28 cellular contexts compared by ENCODE assay signal in the genomic region with DNA sequence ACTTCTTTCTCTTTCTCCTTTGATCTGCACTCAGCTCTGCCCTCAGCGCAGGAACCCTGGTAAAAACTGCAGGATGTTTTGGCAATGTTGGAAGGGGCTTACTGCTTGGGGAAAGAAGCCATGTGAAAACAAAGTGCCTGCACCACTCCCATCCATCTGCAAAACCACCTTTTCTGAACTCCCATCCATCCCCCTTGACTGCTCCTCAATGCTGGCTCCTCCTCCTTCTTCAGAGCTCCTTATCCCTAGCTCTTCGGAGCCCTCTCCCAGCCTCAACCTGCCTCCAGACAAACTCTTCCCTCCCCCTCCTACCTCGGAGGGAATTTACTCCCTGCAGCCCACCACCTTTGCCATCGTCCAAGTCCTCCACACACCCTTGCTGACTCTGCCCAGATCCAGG. TPM values are rescaled to one million over a fixed set of nuclear protein-coding genes. Genes with fewer than 3 reads are reported as not detected.
DNase-seq lines count a peak whose midpoint lies in the region; ATAC-seq, FAIRE-seq and TF ChIP-seq lines count a peak whose summit lies in the region.
"Had no signal": no experiment of that assay in that cellular context is flagged by ENCODE, and none has a peak within 500 bp of the region (broad histone marks: within the 10 kb centered on the region; RNA-seq: fewer than 3 reads in every experiment).

No MANE protein-coding gene starts in this region.

- CTCF ChIA-PET in H1 (lab: Charles Lee; ENCODE audit: partially characterized antibody), result interaction anchor here (0.6 to 1.9 kb wide), 6 partner anchors 17 to 216 kb away, joined by 3 to 10 read pairs (median 4); no protein-coding TSS in a partner anchor

- TF ChIP-seq POLR2A in H1 (IDR thresholded peaks at IDR 0.05; ENCODE audit: control extremely low read depth in 1 of 2, low read depth in 2 of 2, low read length in 2 of 2) (no peak), gastrocnemius medialis (IDR thresholded peaks at IDR 0.05) (no peak)

- H2BK15ac ChIP-seq in H1 (ENCODE audit: low read length), result no peak overlapping the region

- TF ChIP-seq CTCF in H1 (IDR thresholded peaks at IDR 0.05; ENCODE audit: control extremely low read depth in 1 of 3, insufficient read depth in 1 of 3, low read depth in 1 of 3, low read length in 3 of 3) (no peak), nephron progenitor cell (IDR thresholded peaks at IDR 0.05) (no peak), gastrocnemius medialis (IDR thresholded peaks at IDR 0.05 in 4 of 5, conservative IDR thresholded peaks at IDR 0.05 in 1 of 5) (no peak)

- H2BK20ac ChIP-seq in H1 (ENCODE audit: low read length), result no peak overlapping the region

- H4K91ac ChIP-seq in H1 (replicated peaks; ENCODE audit: insufficient read length, low read length), result no peak overlapping the region

- POLR2A ChIA-PET in H1 (lab: Charles Lee; ENCODE audit: partially characterized antibody), result interaction anchor here (0.7 to 2.8 kb wide), 6 partner anchors 11 to 60 kb away, joined by 3 to 10 read pairs (median 4); no protein-coding TSS in a partner anchor

- WGBS in H1 (ENCODE audit: extremely low coverage in 1 of 2, insufficient coverage in 1 of 2, insufficient read length in 1 of 2, insufficient replicate concordance in 2 of 2, low coverage in 1 of 2, low lambda C conversion rate in 2 of 2, missing lambda C conversion rate in 1 of 2), 2 experiments, result 44% methylated on average over 4 of the region's 4 CpGs; no CpG with 5 or more reads in 1 of the 2 experiments

- ATAC-seq in gastrocnemius medialis, result no peak
- ATAC-seq: left colon; Panc1; psoas muscle; stimulated activated naive B cell treated with anti-CD40 and anti-IgM and Interleukin-4, amounts not matched to agents 10 μg/mL and 1 μg/mL and 100 μg/mL, for 72 hours had no signal

- no peak overlapping the region for H2BK12ac ChIP-seq in H1 (ENCODE audit: low read depth, low read length)

- peak overlapping the region; percentile 66 for H3K27ac Mint-ChIP-seq in nephron progenitor cell
- H3K27ac Mint-ChIP-seq: activated T-cell treated with anti-CD3 and anti-CD28 coated beads, Interleukin-2, amount 50 U/mL, for 24 hours; stimulated activated naive B cell treated with anti-CD40 and anti-IgM and Interleukin-4, amounts not matched to agents 10 μg/mL and 1 μg/mL and 100 μg/mL, for 72 hours had no signal

- H3K9ac ChIP-seq in HUES48 (ENCODE audit: low read depth, low read length) (no peak overlapping the region), H1 (replicated peaks in 1 of 4; ENCODE audit: extremely low read depth in 1 of 4, low read depth in 3 of 4, low read length in 3 of 4) (peak overlapping the region in 1 of 4 experiments; percentile 60; a peak in 2 of 7 replicates)
- H3K9ac ChIP-seq: GM23248 had no signal

- no peak for TF ChIP-seq EP300 in H1 (IDR thresholded peaks at IDR 0.05; ENCODE audit: borderline replicate concordance in 1 of 2, low read depth in 2 of 2, low read length in 2 of 2)

- no peak overlapping the region for H3K56ac ChIP-seq in H1 (replicated peaks; ENCODE audit: insufficient read length, low read depth, low read length)

- H4K5ac ChIP-seq in H1 (ENCODE audit: insufficient read length, low read depth, low read length), result no peak overlapping the region

- no peaks in the 10 kb centered on the region for H3K9me3 Mint-ChIP-seq in nephron progenitor cell
- H3K9me3 Mint-ChIP-seq: activated T-cell treated with anti-CD3 and anti-CD28 coated beads, Interleukin-2, amount 50 U/mL, for 24 hours; stimulated activated naive B cell treated with anti-CD40 and anti-IgM and Interleukin-4, amounts not matched to agents 10 μg/mL and 1 μg/mL and 100 μg/mL, for 72 hours had no signal

- DNase-seq in ELF-1 (ENCODE audit: low read depth, low spot score) (peak; percentile 73), H1 (ENCODE audit: low read depth in 1 of 2, low spot score in 2 of 2) (peak in 1 of 2 experiments; percentile 49), nephron progenitor cell (no peak), DMS114 treated with DMSO at 0.1 percent for 48 hours (lab: John Stamatoyannopoulos, UW; ENCODE audit: unreplicated experiment) (no peak), gastrocnemius medialis (no peak), SHP77 (lab: John Stamatoyannopoulos, UW) (no peak)
- DNase-seq: activated CD4-positive, alpha-beta T cell treated with anti-CD3 and anti-CD28 coated beads for 48 hours; activated naive CD4-positive, alpha-beta T cell treated with Interleukin-2 at 50 U/mL for 16 hours; activated T-cell treated with anti-CD3 and anti-CD28 coated beads, Interleukin-2, amount 50 U/mL, for 24 hours; C1 segment of cervical spinal cord; effector CD8-positive, alpha-beta T cell; GM23248; head of caudate nucleus; KG1; left colon; MG63; NCI-H1417; NCI-H2081 treated with DMSO at 0.1 percent for 48 hours; NCI-H510A; psoas muscle; SIG-M5; stimulated activated CD4-positive, alpha-beta T cell treated with anti-CD3 and anti-CD28 coated beads, Interleukin-15, amount 100 ng/mL, for 24 hours; stimulated activated naive B cell treated with anti-CD40 and anti-IgM and Interleukin-4, amounts not matched to agents 10 μg/mL and 1 μg/mL and 100 μg/mL, for 72 hours had no signal

- H3K27me3 ChIP-seq in HUES48 (ENCODE audit: control insufficient read depth, insufficient read depth, low read length) (no peaks in the 10 kb centered on the region), H1 (replicated peaks in 1 of 4; ENCODE audit: control insufficient read depth in 3 of 4, extremely low read depth in 1 of 4, insufficient read depth in 3 of 4, low read length in 3 of 4) (no peaks in the 10 kb centered on the region), gastrocnemius medialis (no peaks in the 10 kb centered on the region)
- H3K27me3 ChIP-seq: MG63, suprapubic skin had no signal

- FAIRE-seq in H1 (lab: Jason Lieb, UNC), result no peak
- FAIRE-seq: D721Med had no signal

- H3K36me3 ChIP-seq in HUES48 (ENCODE audit: control insufficient read depth, insufficient read depth, low read length) (no peaks in the 10 kb centered on the region), H1 (ENCODE audit: control insufficient read depth in 2 of 4, insufficient read depth in 4 of 4, low read length in 3 of 4) (no peaks in the 10 kb centered on the region), gastrocnemius medialis (no peaks in the 10 kb centered on the region)
- H3K36me3 ChIP-seq: MG63, suprapubic skin had no signal

- no peak overlapping the region for H3K14ac ChIP-seq in H1 (ENCODE audit: insufficient read length)

- no peaks in the 10 kb centered on the region for H3K79me1 ChIP-seq in H1 (ENCODE audit: low read depth, low read length)

- no peaks in the 10 kb centered on the region for H4K20me1 ChIP-seq in H1 (replicated peaks in 1 of 2; ENCODE audit: control insufficient read depth in 1 of 2, insufficient read depth in 2 of 2, low read length in 2 of 2)

- no peak overlapping the region for H2BK5ac ChIP-seq in H1 (ENCODE audit: low read depth, low read length)

- no peak overlapping the region for H3K18ac ChIP-seq in H1 (ENCODE audit: extremely low read depth, low read length)

- H2AFZ ChIP-seq in H1 (ENCODE audit: low read length), result peak overlapping the region; percentile 80
- H2AFZ ChIP-seq: GM23248 had no signal

- no peak overlapping the region for H2BK120ac ChIP-seq in H1 (replicated peaks; ENCODE audit: low read depth, low read length)

- in situ Hi-C loops in gastrocnemius medialis (cut with MboI; ENCODE audit: low sequenced_read_pairs in 4 of 4), result loop anchor here in 2 of 4 donors (10.0 kb wide), 1 partner anchor 49 kb away; a partner anchor contains a TSS

- H3K4me1 Mint-ChIP-seq in nephron progenitor cell, result peaks cover 23% of the 10 kb centered on the region

- peak overlapping the region; percentile 57 to 58 for H3K4me2 ChIP-seq in H1 (ENCODE audit: insufficient read depth in 1 of 2, low read depth in 2 of 2, low read length in 2 of 2)

- H4K8ac ChIP-seq in H1 (ENCODE audit: extremely low read depth, insufficient read depth, low read length), result no peak overlapping the region

- H3K4me3 Mint-ChIP-seq in nephron progenitor cell, result peak overlapping the region; percentile 57
- H3K4me3 Mint-ChIP-seq: activated T-cell treated with anti-CD3 and anti-CD28 coated beads, Interleukin-2, amount 50 U/mL, for 24 hours; stimulated activated naive B cell treated with anti-CD40 and anti-IgM and Interleukin-4, amounts not matched to agents 10 μg/mL and 1 μg/mL and 100 μg/mL, for 72 hours had no signal

- intact Hi-C loops in gastrocnemius medialis (cut with DNase I; ENCODE audit: low total_unique reads), result no loop called here

- peaks cover 4% of the 10 kb centered on the region; the same call in 1 of the 2 replicates for H3K23me2 ChIP-seq in H1 (ENCODE audit: low read depth, low read length)

- H3K4ac ChIP-seq in H1 (replicated peaks; ENCODE audit: insufficient read length, low read depth, low read length), result no peak overlapping the region

- H3K27ac ChIP-seq in HUES48 (ENCODE audit: low read depth, low read length) (peak overlapping the region; percentile 63), H1 (ENCODE audit: low read depth, low read length) (no peak overlapping the region), gastrocnemius medialis (no peak overlapping the region)
- H3K27ac ChIP-seq: GM23248, psoas muscle, suprapubic skin had no signal

- H2AK5ac ChIP-seq in H1 (ENCODE audit: low read depth, low read length), result no peak overlapping the region

- H3K9me3 ChIP-seq in HUES48 (ENCODE audit: control insufficient read depth, insufficient read depth, low read length) (no peaks in the 10 kb centered on the region), H1 (ENCODE audit: insufficient read depth in 2 of 2, low read depth in 1 of 2, low read length in 1 of 2) (no peaks in the 10 kb centered on the region), gastrocnemius medialis (no peaks in the 10 kb centered on the region)
- H3K9me3 ChIP-seq: MG63, psoas muscle, suprapubic skin had no signal

- TF ChIP-seq RAD21 in H1 (IDR thresholded peaks at IDR 0.05 in 1 of 2, conservative IDR thresholded peaks at IDR 0.05 in 1 of 2; ENCODE audit: low read depth in 2 of 2, low read length in 2 of 2), result no peak

- H3K36me3 Mint-ChIP-seq in nephron progenitor cell (ENCODE audit: low read depth), result no peaks in the 10 kb centered on the region

- H3K23ac ChIP-seq in H1 (ENCODE audit: insufficient read length), result no peak overlapping the region

- peaks cover 6% of the 10 kb centered on the region for H3K27me3 Mint-ChIP-seq in nephron progenitor cell (ENCODE audit: low read depth, poor library complexity)
- H3K27me3 Mint-ChIP-seq: stimulated activated naive B cell treated with anti-CD40 and anti-IgM and Interleukin-4, amounts not matched to agents 10 μg/mL and 1 μg/mL and 100 μg/mL, for 72 hours had no signal

- H3K4me3 ChIP-seq in HUES48 (ENCODE audit: low read depth, low read length), result 0 out of 2 replicates have a peak overlapping the region, but pooled peaks have one; percentile 12
- peak overlapping the region in 2 of 4 experiments; percentile 7 to 23; a peak in 3 of 8 replicates for H3K4me3 ChIP-seq in H1 (ENCODE audit: extremely low read depth in 1 of 4, insufficient read depth in 2 of 4, low read depth in 3 of 4, low read length in 4 of 4)
- no peak overlapping the region for H3K4me3 ChIP-seq in gastrocnemius medialis
- H3K4me3 ChIP-seq: GM23248, MG63, psoas muscle, suprapubic skin had no signal

- H3K4me1 ChIP-seq in HUES48 (ENCODE audit: control insufficient read depth, insufficient read depth, low read length) (peaks cover 13% of the 10 kb centered on the region), H1 (replicated peaks in 1 of 4; ENCODE audit: control insufficient read depth in 3 of 4, insufficient read depth in 4 of 4, low read length in 3 of 4) (peaks cover 0 to 13% (median 6%) of the 10 kb centered on the region in 4 experiments; a peak in 6 of 7 replicates), gastrocnemius medialis (peaks cover 7% of the 10 kb centered on the region in 2 donors)

- no peaks in the 10 kb centered on the region for H3K79me2 ChIP-seq in H1 (ENCODE audit: control insufficient read depth in 1 of 2, insufficient read depth in 2 of 2, low read length in 2 of 2)

RNA-seq across cellular contexts. Expression of a gene that starts 4.2 kb away (rescaled TPM):
- 40.8 and 42.1 TPM in 2 replicates for total RNA-seq in H1 (2021; fragmentation: NEBNext Ultra II Directional; extraction: Animal tissue kit (Norgen Biotek cat#: 25700))
- 20.7 and 32.4 TPM in 2 replicates for polyA plus RNA-seq in H1 (2011; rRNA removed)
- 20.8 TPM for polyA plus RNA-seq in H1 (2011; cell fraction: cytosol; rRNA removed)
- polyA plus RNA-seq in H1 (2011; cell fraction: nucleus; rRNA removed), result 20.9 TPM
- polyA plus RNA-seq in H1 (2012, experiment 1 of 2), result 25.2 to 45.3 TPM (median 37.7 TPM) in 4 replicates
- 13.2 TPM for polyA plus RNA-seq in H1 (2012, experiment 2 of 2)
- polyA plus RNA-seq in H1 (2013, experiment 1 of 2), result 14.2 TPM
- polyA plus RNA-seq in H1 (2013, experiment 2 of 2), result 13.7 TPM
- polyA minus RNA-seq in H1 (2011; rRNA and poly(A)+ RNA removed), result 22.3 and 24.1 TPM in 2 replicates
- 31.1 TPM for polyA minus RNA-seq in H1 (2011; cell fraction: cytosol; rRNA and poly(A)+ RNA removed)
- polyA minus RNA-seq in H1 (2011; cell fraction: nucleus; rRNA and poly(A)+ RNA removed), result 18.2 TPM
- under 1 TPM in 1 of 4 donors, not detected in 3; 0.26 TPM for total RNA-seq in gastrocnemius medialis
- polyA plus RNA-seq: GM23248 had no signal

RNA-seq across cellular contexts. Expression of a gene that starts 8.6 kb away (rescaled TPM):
- total RNA-seq in H1 (2021; fragmentation: NEBNext Ultra II Directional; extraction: Animal tissue kit (Norgen Biotek cat#: 25700)), result 177 and 183 TPM in 2 replicates
- 125 and 187 TPM in 2 replicates for polyA plus RNA-seq in H1 (2011; rRNA removed)
- polyA plus RNA-seq in H1 (2011; cell fraction: cytosol; rRNA removed), result 135 TPM
- 340 TPM for polyA plus RNA-seq in H1 (2011; cell fraction: nucleus; rRNA removed)
- 142 to 212 TPM (median 202 TPM) in 4 replicates for polyA plus RNA-seq in H1 (2012, experiment 1 of 2)
- 230 TPM for polyA plus RNA-seq in H1 (2012, experiment 2 of 2)
- polyA plus RNA-seq in H1 (2013, experiment 1 of 2), result 102 TPM
- polyA plus RNA-seq in H1 (2013, experiment 2 of 2), result 97.3 TPM
- polyA minus RNA-seq in H1 (2011; rRNA and poly(A)+ RNA removed), result 161 and 275 TPM in 2 replicates
- 127 TPM for polyA minus RNA-seq in H1 (2011; cell fraction: cytosol; rRNA and poly(A)+ RNA removed)
- 86.5 TPM for polyA minus RNA-seq in H1 (2011; cell fraction: nucleus; rRNA and poly(A)+ RNA removed)
- total RNA-seq in gastrocnemius medialis, result 10 to 100 TPM in 3 of 4 donors, 1 to 10 TPM in 1; 8.4 to 17.5 (median 13.0) TPM

RNA-seq across cellular contexts. Expression of a gene that starts 21.4 kb away (rescaled TPM):
- 0.26 and 0.61 TPM in 2 replicates for total RNA-seq in H1 (2021; fragmentation: NEBNext Ultra II Directional; extraction: Animal tissue kit (Norgen Biotek cat#: 25700))
- 0.38 and 1.0 TPM in 2 replicates for polyA plus RNA-seq in H1 (2011; rRNA removed)
- 1.0 TPM for polyA plus RNA-seq in H1 (2011; cell fraction: cytosol; rRNA removed)
- polyA plus RNA-seq in H1 (2011; cell fraction: nucleus; rRNA removed), result 0.98 TPM
- polyA plus RNA-seq in H1 (2012, experiment 1 of 2), result 0.44 to 1.3 TPM (median 0.91 TPM) in 4 replicates
- 0.34 TPM for polyA plus RNA-seq in H1 (2012, experiment 2 of 2)
- polyA plus RNA-seq in H1 (2013, experiment 1 of 2), result 0.41 TPM
- 0.11 TPM for polyA plus RNA-seq in H1 (2013, experiment 2 of 2)
- polyA minus RNA-seq in H1 (2011; rRNA and poly(A)+ RNA removed), result 0.25 and 0.88 TPM in 2 replicates
- polyA minus RNA-seq in H1 (2011; cell fraction: cytosol; rRNA and poly(A)+ RNA removed), result 3.3 TPM
- polyA minus RNA-seq in H1 (2011; cell fraction: nucleus; rRNA and poly(A)+ RNA removed), result not detected
- total RNA-seq in gastrocnemius medialis, result 1 to 10 TPM; 2.7 to 4.9 (median 3.6) TPM
- total RNA-seq: epithelial cell of proximal tubule had no signal

RNA-seq across cellular contexts. Expression of a gene that starts 27.3 kb away (rescaled TPM):
- 2.5 and 4.8 TPM in 2 replicates for total RNA-seq in H1 (2021; fragmentation: NEBNext Ultra II Directional; extraction: Animal tissue kit (Norgen Biotek cat#: 25700))
- polyA plus RNA-seq in H1 (2011; rRNA removed), result 7.0 and 7.1 TPM in 2 replicates
- polyA plus RNA-seq in H1 (2011; cell fraction: cytosol; rRNA removed), result 5.1 TPM
- 10.7 TPM for polyA plus RNA-seq in H1 (2011; cell fraction: nucleus; rRNA removed)
- 2.2 to 4.4 TPM (median 3.8 TPM) in 4 replicates for polyA plus RNA-seq in H1 (2012, experiment 1 of 2)
- 2.9 TPM for polyA plus RNA-seq in H1 (2012, experiment 2 of 2)
- polyA plus RNA-seq in H1 (2013, experiment 1 of 2), result 3.5 TPM
- 2.6 TPM for polyA plus RNA-seq in H1 (2013, experiment 2 of 2)
- 5.3 and 5.8 TPM in 2 replicates for polyA minus RNA-seq in H1 (2011; rRNA and poly(A)+ RNA removed)
- 1.8 TPM for polyA minus RNA-seq in H1 (2011; cell fraction: cytosol; rRNA and poly(A)+ RNA removed)
- polyA minus RNA-seq in H1 (2011; cell fraction: nucleus; rRNA and poly(A)+ RNA removed), result 4.1 TPM
- total RNA-seq in gastrocnemius medialis, result 1 to 10 TPM in 1 of 4 donors, not detected in 3; 1.6 TPM
- total RNA-seq: GM23248 had no signal
- polyA plus RNA-seq: GM23248 had no signal

RNA-seq across cellular contexts. Expression of a gene that starts 39.8 kb away (rescaled TPM):
- total RNA-seq in H1 (2021; fragmentation: NEBNext Ultra II Directional; extraction: Animal tissue kit (Norgen Biotek cat#: 25700)), result not detected in 2 replicates
- polyA plus RNA-seq in H1 (2011; rRNA removed), result 0.09 and 0.20 TPM in 2 replicates
- 0.94 TPM for polyA plus RNA-seq in H1 (2011; cell fraction: cytosol; rRNA removed)
- 1.1 TPM for polyA plus RNA-seq in H1 (2011; cell fraction: nucleus; rRNA removed)
- 0.13 to 0.36 TPM (median 0.30 TPM) in 4 replicates for polyA plus RNA-seq in H1 (2012, experiment 1 of 2)
- 0.54 TPM for polyA plus RNA-seq in H1 (2012, experiment 2 of 2)
- 0.14 TPM for polyA plus RNA-seq in H1 (2013, experiment 1 of 2)
- not detected for polyA plus RNA-seq in H1 (2013, experiment 2 of 2)
- polyA minus RNA-seq in H1 (2011; rRNA and poly(A)+ RNA removed), result 0.66 TPM in 1 of 2 replicates, not detected in the other
- polyA minus RNA-seq in H1 (2011; cell fraction: cytosol; rRNA and poly(A)+ RNA removed), result 1.8 TPM
- 2.4 TPM for polyA minus RNA-seq in H1 (2011; cell fraction: nucleus; rRNA and poly(A)+ RNA removed)
- 10 to 100 TPM in 1 of 4 donors, 1 to 10 TPM in 3; 1.0 to 13.8 (median 6.1) TPM for total RNA-seq in gastrocnemius medialis

Comparison
In these comparisons a context has a peak if more than half of its experiments do, and no peak if none do; other contexts are left out.
1. RNA of a gene that starts 4.2 kb away (total RNA-seq): 40.8 to 42.1 TPM in H1; 0.26 TPM in gastrocnemius medialis; every median in the first group is over 10 times any median in the second.